17 cellular contexts compared by ENCODE assay signal in the genomic region with DNA sequence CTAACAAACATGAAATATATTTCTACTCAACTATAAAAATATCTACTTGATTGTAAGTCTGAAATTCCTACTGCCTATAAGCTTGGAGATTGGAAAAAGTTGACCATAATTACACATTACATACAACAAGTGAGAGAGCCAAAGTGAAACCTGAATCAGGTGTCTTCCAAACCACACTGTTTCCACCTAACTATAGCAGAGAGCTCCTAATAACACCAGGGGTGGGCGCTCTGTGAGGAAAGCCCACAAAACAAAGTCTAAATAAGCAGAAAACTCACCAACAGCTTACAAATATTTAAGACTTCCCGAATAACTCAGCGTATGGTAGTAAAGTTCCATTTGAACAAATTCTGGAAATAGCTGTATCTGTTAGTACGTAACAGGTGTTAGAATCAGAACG.
DNase-seq lines count a peak whose midpoint lies in the region; ATAC-seq, FAIRE-seq and TF ChIP-seq lines count a peak whose summit lies in the region.
"Had no signal": no experiment of that assay in that cellular context is flagged by ENCODE, and none has a peak within 500 bp of the region (broad histone marks: within the 10 kb centered on the region; RNA-seq: fewer than 3 reads in every experiment).

No MANE protein-coding gene starts in this region.

- H3K4me1 Mint-ChIP-seq in T-helper 2 cell treated with Interferon-gamma antibody and Interleukin-4, amounts not matched to agents 5 μg/mL and 100 μg/mL, for 36 hours (ENCODE audit: low read depth): peaks cover 2% of the 10 kb centered on the region
- H3K4me1 Mint-ChIP-seq in CD14-positive monocyte: no peaks in the 10 kb centered on the region

- FAIRE-seq in GM12878 (lab: Jason Lieb, UNC) (no peak), GM12892 (lab: Jason Lieb, UNC) (no peak)
- FAIRE-seq: GM18507 had no signal

- SMC1A ChIA-PET in GM12878 (lab: Charles Lee; ENCODE audit: uncharacterized antibody, unreplicated experiment): interaction anchor here (1.3 kb wide), 1 partner anchor 32 kb away, joined by 3 read pairs; no protein-coding TSS in a partner anchor

- no peaks in the 10 kb centered on the region for H3K9me3 ChIP-seq in MM.1S (replicated peaks; ENCODE audit: insufficient read depth, low read length)
- H3K9me3 ChIP-seq in GM12878 (replicated peaks; ENCODE audit: control insufficient read depth, insufficient read depth, low read length): no peaks in the 10 kb centered on the region
- H3K9me3 ChIP-seq: Caco-2 had no signal

- H2AFZ ChIP-seq in MM.1S (ENCODE audit: low read length) (no peak overlapping the region), GM12878 (ENCODE audit: control insufficient read depth, low read depth, low read length) (no peak overlapping the region)
- H2AFZ ChIP-seq: GM23248 had no signal

- RAD21 ChIA-PET in GM12878 (lab: Charles Lee; ENCODE audit: unreplicated experiment): no interaction called here

- TF ChIP-seq POLR2A in GM12878 (IDR thresholded peaks at IDR 0.05; ENCODE audit: low read depth, low read length) (no peak), GM12892 (IDR thresholded peaks at IDR 0.05; ENCODE audit: low read depth, low read length) (no peak)

- BruUV-seq in GM12878 (replicated peaks; lab: Mats Ljungman, UMichigan): no TSS peak

- H3K4me2 ChIP-seq in MM.1S (ENCODE audit: low read depth, low read length) (no peak overlapping the region), GM12878 (ENCODE audit: control insufficient read depth, insufficient read depth) (no peak overlapping the region)

- no peak for TF ChIP-seq RAD21 in GM12878 (IDR thresholded peaks at IDR 0.05; ENCODE audit: insufficient read depth, low read depth, low read length)

- H3K27me3 ChIP-seq in MM.1S (replicated peaks; ENCODE audit: insufficient read depth, low read length) (no peaks in the 10 kb centered on the region), GM12878 (replicated peaks in 1 of 2; ENCODE audit: control insufficient read depth in 2 of 2, insufficient read depth in 2 of 2, low read length in 1 of 2) (no peaks in the 10 kb centered on the region)

- H4K20me1 ChIP-seq in MM.1S (ENCODE audit: insufficient read depth, low read length) (no peaks in the 10 kb centered on the region), GM12878 (ENCODE audit: control insufficient read depth, insufficient read depth) (no peaks in the 10 kb centered on the region)

- H3K4me3 ChIP-seq in MM.1S (ENCODE audit: low read length): no peak overlapping the region
- no peak overlapping the region for H3K4me3 ChIP-seq in GM12878
- H3K4me3 ChIP-seq: GM23248 had no signal

- no peaks in the 10 kb centered on the region for H3K9me3 Mint-ChIP-seq in T-helper 2 cell treated with Interferon-gamma antibody and Interleukin-4, amounts not matched to agents 5 μg/mL and 100 μg/mL, for 36 hours
- peaks cover 0 to 4% (median 0%) of the 10 kb centered on the region in 7 donors for H3K9me3 Mint-ChIP-seq in CD14-positive monocyte
- H3K9me3 Mint-ChIP-seq: CD8-positive, alpha-beta T cell; H9 had no signal

- H3K36me3 ChIP-seq in MM.1S (replicated peaks; ENCODE audit: insufficient read depth, low read length) (no peaks in the 10 kb centered on the region), GM12878 (ENCODE audit: control insufficient read depth in 2 of 2, insufficient read depth in 2 of 2, low read length in 1 of 2) (no peaks in the 10 kb centered on the region)

- H3K36me3 Mint-ChIP-seq in T-helper 2 cell treated with Interferon-gamma antibody and Interleukin-4, amounts not matched to agents 5 μg/mL and 100 μg/mL, for 36 hours (ENCODE audit: low read depth): no peaks in the 10 kb centered on the region
- no peaks in the 10 kb centered on the region for H3K36me3 Mint-ChIP-seq in CD14-positive monocyte
- H3K36me3 Mint-ChIP-seq: CD4-positive, CD25-positive, alpha-beta regulatory T cell; CD8-positive, alpha-beta T cell had no signal

- H3K27me3 Mint-ChIP-seq in T-helper 2 cell treated with Interferon-gamma antibody and Interleukin-4, amounts not matched to agents 5 μg/mL and 100 μg/mL, for 36 hours (ENCODE audit: low read depth): no peaks in the 10 kb centered on the region
- peaks cover 0 to 2% (median 1%) of the 10 kb centered on the region in 3 donors for H3K27me3 Mint-ChIP-seq in CD14-positive monocyte (ENCODE audit: low read depth in 3 of 3)
- H3K27me3 Mint-ChIP-seq: CD4-positive, CD25-positive, alpha-beta regulatory T cell had no signal

- peak; percentile 25 for TF ChIP-seq CTCF in MM.1S (IDR thresholded peaks at IDR 0.05; ENCODE audit: low read length)
- no peak for TF ChIP-seq CTCF in GM12878 (IDR thresholded peaks at IDR 0.05 in 2 of 3, conservative IDR thresholded peaks at IDR 0.05 in 1 of 3; ENCODE audit: control insufficient read depth in 2 of 3, extremely low read depth in 1 of 3, insufficient read depth in 1 of 3, low read depth in 3 of 3, low read length in 3 of 3)
- no peak for TF ChIP-seq CTCF in CD14-positive monocyte (IDR thresholded peaks at IDR 0.05)

- TF ChIP-seq EP300 in GM12878 (IDR thresholded peaks at IDR 0.05; ENCODE audit: borderline replicate concordance in 1 of 2, control insufficient read depth in 1 of 2, low read depth in 2 of 2, low read length in 2 of 2): no peak

- ATAC-seq in GM18868 (IDR thresholded peaks at IDR 0.05; ENCODE audit: unreplicated experiment) (peak; percentile 32), GM12878 (peak; percentile 51; the same call in 2 of the 3 replicates), GM21619 (IDR thresholded peaks at IDR 0.05; ENCODE audit: unreplicated experiment) (no peak)
- ATAC-seq: CD8-positive, alpha-beta T cell; HCT116 had no signal

- H3F3A ChIP-seq in MM.1S (ENCODE audit: insufficient read depth, low read length): no peaks in the 10 kb centered on the region

- in situ Hi-C loops in GM12878 (cut with MboI): no loop called here

- H3K4me3 Mint-ChIP-seq in T-helper 2 cell treated with Interferon-gamma antibody and Interleukin-4, amounts not matched to agents 5 μg/mL and 100 μg/mL, for 36 hours: no peak overlapping the region
- no peak overlapping the region for H3K4me3 Mint-ChIP-seq in CD14-positive monocyte
- H3K4me3 Mint-ChIP-seq: CD4-positive, CD25-positive, alpha-beta regulatory T cell; CD8-positive, alpha-beta T cell; H9 had no signal

- H3K79me2 ChIP-seq in MM.1S (ENCODE audit: low read length) (no peaks in the 10 kb centered on the region), GM12878 (ENCODE audit: control insufficient read depth, insufficient read depth, low read length) (no peaks in the 10 kb centered on the region)

- H3K27ac Mint-ChIP-seq in T-helper 2 cell treated with Interferon-gamma antibody and Interleukin-4, amounts not matched to agents 5 μg/mL and 100 μg/mL, for 36 hours: no peak overlapping the region
- H3K27ac Mint-ChIP-seq in CD14-positive monocyte: no peak overlapping the region
- H3K27ac Mint-ChIP-seq: CD4-positive, CD25-positive, alpha-beta regulatory T cell; CD8-positive, alpha-beta T cell; H9 had no signal

- CTCF ChIA-PET in GM12878 (lab: Yijun Ruan, JAX): interaction anchor here (1.1 to 1.5 kb wide), 2 partner anchors 10 to 48 kb away, joined by 3 to 4 read pairs; no protein-coding TSS in a partner anchor

- H3K9me2 ChIP-seq in MM.1S (replicated peaks; ENCODE audit: insufficient read depth, low read length): no peaks in the 10 kb centered on the region

- DNase-seq in MM.1S (peak; percentile 50), GM12878 (ENCODE audit: low read depth, low spot score) (no peak), CD14-positive monocyte (ENCODE audit: low spot score) (no peak), GM12892 (ENCODE audit: insufficient read length) (no peak)
- DNase-seq in T-helper 2 cell treated with Interferon-gamma antibody and Interleukin-4, amounts not matched to agents 5 μg/mL and 100 μg/mL, for 36 hours (ENCODE audit: low spot score): no peak
- DNase-seq: C1 segment of cervical spinal cord; Caco-2; CD4-positive, CD25-positive, alpha-beta regulatory T cell; CD8-positive, alpha-beta T cell; DMS79 treated with DMSO at 0.1 percent for 48 hours; GF-D8; GM23248; H9 had no signal

- intact Hi-C loops in GM12878 (cut with micrococcal nuclease; ENCODE audit: unreplicated experiment) (no loop called here), CD14-positive monocyte (cut with micrococcal nuclease) (no loop called here)

- whole genome bisulfite sequencing in GM12878 (ENCODE audit: insufficient coverage, insufficient replicate concordance, low lambda C conversion rate, missing lambda C conversion rate): 72% methylated on average over 5 of the region's 5 CpGs

- H3K9ac ChIP-seq in MM.1S (ENCODE audit: low read length) (no peak overlapping the region), GM12878 (ENCODE audit: control insufficient read depth, insufficient read depth, low read length) (no peak overlapping the region)
- H3K9ac ChIP-seq: GM23248 had no signal

- H3K4me1 ChIP-seq in MM.1S (ENCODE audit: low read length) (peaks cover 10% of the 10 kb centered on the region), GM12878 (ENCODE audit: control insufficient read depth, insufficient read depth, low read length) (no peaks in the 10 kb centered on the region)
- H3K4me1 ChIP-seq: Caco-2 had no signal

- H3K27ac ChIP-seq in MM.1S (ENCODE audit: low read length): no peak overlapping the region
- no peak overlapping the region for H3K27ac ChIP-seq in GM12878 (ENCODE audit: control insufficient read depth, insufficient read depth)
- H3K27ac ChIP-seq: GM23248 had no signal

- POLR2A ChIA-PET in GM12878 (lab: Charles Lee): no interaction called here

TF ChIP-seq in GM12878, 131 proteins besides CTCF, POLR2A, EP300 and RAD21 (continues in another document):
- no peak for TF ChIP-seq HDGF (IDR thresholded peaks at IDR 0.05)
